In the genomic region with DNA sequence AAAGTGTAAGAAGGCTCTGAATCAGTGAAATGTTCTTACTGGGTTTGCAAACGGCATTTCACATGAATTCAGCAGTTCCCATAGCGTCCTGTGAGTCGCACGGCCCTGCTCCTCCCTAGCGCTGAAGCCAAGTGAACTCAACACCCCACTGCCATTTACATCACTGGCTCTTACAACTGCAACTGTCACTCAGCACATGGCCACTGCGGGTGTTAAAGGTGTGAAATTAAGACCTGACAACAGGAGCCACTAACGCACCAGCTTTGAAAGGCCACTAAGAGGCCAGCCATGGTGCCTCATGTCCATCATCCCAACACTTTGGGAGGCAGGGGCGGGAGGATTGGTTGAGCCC, we compare ENCODE assay signal across 11 cellular contexts. TPM values are rescaled to one million over a fixed set of nuclear protein-coding genes. Genes with fewer than 3 reads are reported as not detected.
A peak's percentile ranks its signal among the peaks of the same experiment; 100 is the strongest.
DNase-seq lines count a peak whose midpoint lies in the region; ATAC-seq and TF ChIP-seq lines count a peak whose summit lies in the region.
"Had no signal": no experiment of that assay in that cellular context is flagged by ENCODE, and none has a peak within 500 bp of the region (broad histone marks: within the 10 kb centered on the region; RNA-seq: fewer than 3 reads in every experiment).

No MANE protein-coding gene starts in this region.

- no peak overlapping the region for H2AFZ ChIP-seq in ACC112 (ENCODE audit: low read length, unreplicated experiment)

- H3K27me3 ChIP-seq in ACC112 (ENCODE audit: insufficient read depth, low read length), result no peaks in the 10 kb centered on the region
- no peaks in the 10 kb centered on the region for H3K27me3 ChIP-seq in effector memory CD4-positive, alpha-beta T cell (replicated peaks; ENCODE audit: control insufficient read depth, insufficient read depth, low read length, poor library complexity, severe bottlenecking)
- H3K27me3 ChIP-seq: Peyer's patch had no signal

- no peak for ATAC-seq in HG02885 (IDR thresholded peaks at IDR 0.05; ENCODE audit: poor library complexity, unreplicated experiment)
- no peak for ATAC-seq in GM21717 (IDR thresholded peaks at IDR 0.05; ENCODE audit: unreplicated experiment)

- peak overlapping the region; percentile 33; the same call in 1 of the 2 replicates for H3K4me3 ChIP-seq in ACC112 (ENCODE audit: low read depth, low read length)
- H3K4me3 ChIP-seq in fibroblast of pulmonary artery (replicated peaks; ENCODE audit: low read depth, low read length), result no peak overlapping the region
- H3K4me3 ChIP-seq in effector memory CD4-positive, alpha-beta T cell (ENCODE audit: insufficient read depth, low read depth, low read length, poor library complexity, severe bottlenecking), result no peak overlapping the region
- H3K4me3 ChIP-seq: Peyer's patch had no signal

- no peaks in the 10 kb centered on the region for H3K9me3 ChIP-seq in effector memory CD4-positive, alpha-beta T cell (ENCODE audit: control insufficient read depth, low read length)
- H3K9me3 ChIP-seq: Peyer's patch had no signal

- peaks cover 7% of the 10 kb centered on the region; the same call in 1 of the 2 replicates for H3K36me3 ChIP-seq in ACC112 (ENCODE audit: insufficient read depth, low read length)
- H3K36me3 ChIP-seq in effector memory CD4-positive, alpha-beta T cell (ENCODE audit: control insufficient read depth, insufficient read depth, low read length), result no peaks in the 10 kb centered on the region
- H3K36me3 ChIP-seq: Peyer's patch had no signal

- peaks cover 23% of the 10 kb centered on the region for H3K4me1 ChIP-seq in ACC112 (ENCODE audit: control insufficient read depth, insufficient read depth, low read length, unreplicated experiment)
- H3K4me1 ChIP-seq in effector memory CD4-positive, alpha-beta T cell (ENCODE audit: control insufficient read depth, insufficient read depth, low read length, poor library complexity, severe bottlenecking), result no peaks in the 10 kb centered on the region

- DNase-seq in D341Med (ENCODE audit: low spot score) (peak; percentile 20), RPMI7951 (ENCODE audit: low read depth) (peak; percentile 16), fibroblast of pulmonary artery (ENCODE audit: low read depth) (peak; percentile 26), substantia nigra (lab: John Stamatoyannopoulos, UW) (no peak)
- no peak for DNase-seq in effector memory CD4-positive, alpha-beta T cell
- DNase-seq: activated CD4-positive, CD25-positive, alpha-beta regulatory T cell; NCI-H2081 had no signal

- H3K27ac ChIP-seq in ACC112 (ENCODE audit: low read depth, low read length) (peak overlapping the region; percentile 71), substantia nigra (ENCODE audit: low read depth, low read length, poor library complexity, severe bottlenecking) (no peak overlapping the region)
- no peak overlapping the region for H3K27ac ChIP-seq in effector memory CD4-positive, alpha-beta T cell (ENCODE audit: insufficient read depth, low read length, poor library complexity, severe bottlenecking)

- H3K79me2 ChIP-seq in ACC112 (ENCODE audit: control insufficient read depth, insufficient read depth, low read length, unreplicated experiment), result no peaks in the 10 kb centered on the region

- no peak for TF ChIP-seq CTCF in fibroblast of pulmonary artery (IDR thresholded peaks at IDR 0.05; ENCODE audit: low read length, missing control alignments)

RNA-seq across cellular contexts. Expression of gene RNF212, which starts 31.7 kb away (rescaled TPM):
- total RNA-seq in RPMI7951 (2014; rRNA removed; shearing (Covaris generic)), result not detected in 2 replicates

Comparison
In these comparisons a context has a peak if more than half of its experiments do, and no peak if none do; other contexts are left out.
1. DNase-seq: peak in D341Med (single experiment), RPMI7951 (single experiment) and fibroblast of pulmonary artery (single experiment); none in effector memory CD4-positive, alpha-beta T cell (0 of 3) and substantia nigra (0 of 49).